ENCODE assay signal across 11 cellular contexts in the genomic region with DNA sequence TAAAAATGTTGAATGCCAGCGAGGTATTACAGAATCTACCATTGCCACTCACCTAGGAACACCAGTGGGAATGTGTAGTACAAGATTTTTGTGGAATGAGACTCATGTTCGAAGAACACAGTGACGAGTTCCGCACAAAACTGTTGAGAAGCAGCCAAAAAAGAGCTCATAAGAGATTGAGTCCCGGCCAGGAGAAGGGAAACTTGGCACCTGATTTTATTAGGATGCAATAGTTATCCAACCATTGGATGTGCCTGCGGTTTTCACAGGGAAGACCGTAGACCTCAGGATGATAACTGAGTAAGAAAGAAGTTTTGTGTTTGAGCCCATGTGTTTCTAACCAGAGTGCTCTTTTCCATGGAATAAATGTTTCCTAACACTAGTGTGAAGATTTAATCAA.
DNase-seq lines count a peak whose midpoint lies in the region; ATAC-seq and TF ChIP-seq lines count a peak whose summit lies in the region.
"Had no signal": no experiment of that assay in that cellular context is flagged by ENCODE, and none has a peak within 500 bp of the region (broad histone marks: within the 10 kb centered on the region; RNA-seq: fewer than 3 reads in every experiment).

No MANE protein-coding gene starts in this region.

- H3K4me3 ChIP-seq in GM23338: no peak overlapping the region

- H3K36me3 Mint-ChIP-seq in GM23338 (ENCODE audit: low read depth) (peaks cover 40% of the 10 kb centered on the region), MCF 10A (ENCODE audit: insufficient read depth, unreplicated experiment) (peaks cover 18% of the 10 kb centered on the region)

- TF ChIP-seq CTCF in GM23338 (conservative IDR thresholded peaks at IDR 0.05; ENCODE audit: low read depth in 2 of 2) (no peak), MCF 10A (IDR thresholded peaks at IDR 0.05; ENCODE audit: unreplicated experiment) (no peak)

- no TSS peak for BruUV-seq in MCF 10A (replicated peaks; lab: Mats Ljungman, UMichigan)

- peaks cover 55% of the 10 kb centered on the region for H4K20me1 ChIP-seq in GM23338 (replicated peaks; ENCODE audit: insufficient read depth)

- POLR2A ChIA-PET in MCF 10A (lab: Yijun Ruan, JAX): interaction anchor here (0.6 to 1.7 kb wide), 8 partner anchors 17 to 129 kb away, joined by 3 to 11 read pairs (median 4); partner anchors contain the start of gene PTPRG

- ATAC-seq in GM23338: no peak
- ATAC-seq in HG03354 (IDR thresholded peaks at IDR 0.05; ENCODE audit: poor library complexity, severe bottlenecking, unreplicated experiment): no peak
- ATAC-seq: activated T-helper 17 cell treated with anti-CD3 and anti-CD28 coated beads, Interleukin-2, amount 50 U/mL, for 72 hours had no signal

- H3K4me1 Mint-ChIP-seq in GM23338 (peaks cover 37% of the 10 kb centered on the region), MCF 10A (ENCODE audit: insufficient read depth, unreplicated experiment) (peaks cover 4% of the 10 kb centered on the region)
- H3K4me1 Mint-ChIP-seq: activated T-helper 17 cell treated with anti-CD3 and anti-CD28 coated beads, Interleukin-2, amount 50 U/mL, for 72 hours had no signal

- no peaks in the 10 kb centered on the region for H3F3A ChIP-seq in GM23338 (replicated peaks; ENCODE audit: low read depth)

- H3K27me3 Mint-ChIP-seq in GM23338 (ENCODE audit: insufficient read depth, low read depth, poor library complexity) (peaks cover 9% of the 10 kb centered on the region), MCF 10A (ENCODE audit: insufficient read depth, unreplicated experiment) (no peaks in the 10 kb centered on the region)
- H3K27me3 Mint-ChIP-seq: activated T-helper 17 cell treated with anti-CD3 and anti-CD28 coated beads, Interleukin-2, amount 50 U/mL, for 72 hours; dendritic cell treated with granulocyte-macrophage colony-stimulating factor and Interleukin-4, amounts not matched to agents 40 ng/mL and 50 ng/mL, for 4 days had no signal

- H3K79me2 ChIP-seq in GM23338 (replicated peaks; ENCODE audit: insufficient read depth): peaks cover 100% of the 10 kb centered on the region

- H3K9me3 Mint-ChIP-seq in GM23338 (peaks cover 4% of the 10 kb centered on the region; the same call in 2 of the 3 replicates), MCF 10A (ENCODE audit: unreplicated experiment) (no peaks in the 10 kb centered on the region)
- H3K9me3 Mint-ChIP-seq: activated T-helper 17 cell treated with anti-CD3 and anti-CD28 coated beads, Interleukin-2, amount 50 U/mL, for 72 hours had no signal

- H3K4me1 ChIP-seq in GM23338 (ENCODE audit: insufficient read depth): peaks cover 30% of the 10 kb centered on the region

- intact Hi-C loops in MCF 10A (cut with micrococcal nuclease): no loop called here

- H3K27me3 ChIP-seq in GM23338 (ENCODE audit: insufficient read depth): no peaks in the 10 kb centered on the region

- DNase-seq in GM23338 (ENCODE audit: low spot score) (no peak), MCF 10A (ENCODE audit: unreplicated experiment) (peak; percentile 77), inferior parietal cortex (ENCODE audit: extremely low spot score) (peak; percentile 20), stromal cell of bone marrow (ENCODE audit: low read depth) (peak; percentile 74), NCI-H2196 treated with DMSO at 0.1 percent for 48 hours (lab: John Stamatoyannopoulos, UW; ENCODE audit: unreplicated experiment) (no peak), germinal center (ENCODE audit: low spot score) (no peak), mesenteric fat pad (ENCODE audit: low spot score) (no peak)
- DNase-seq: NCI-H2081 treated with DMSO at 0.1 percent for 48 hours had no signal

- H3K4me3 Mint-ChIP-seq in GM23338 (no peak overlapping the region), MCF 10A (ENCODE audit: unreplicated experiment) (peak overlapping the region; percentile 15)
- H3K4me3 Mint-ChIP-seq: activated T-helper 17 cell treated with anti-CD3 and anti-CD28 coated beads, Interleukin-2, amount 50 U/mL, for 72 hours; dendritic cell treated with granulocyte-macrophage colony-stimulating factor and Interleukin-4, amounts not matched to agents 40 ng/mL and 50 ng/mL, for 4 days had no signal

- CTCF ChIA-PET in MCF 10A (lab: Yijun Ruan, JAX): interaction anchor here (0.7 to 1.1 kb wide), 4 partner anchors 12 to 63 kb away, joined by 3 to 8 read pairs (median 4); no protein-coding TSS in a partner anchor

- no peak overlapping the region for H3K4me2 ChIP-seq in GM23338

- no peaks in the 10 kb centered on the region for H3K9me2 ChIP-seq in GM23338 (ENCODE audit: insufficient read depth)

- H3K27ac Mint-ChIP-seq in GM23338 (0 out of 2 replicates have a peak overlapping the region, but pooled peaks have one; percentile 43), MCF 10A (ENCODE audit: low read depth, unreplicated experiment) (peak overlapping the region; percentile 14)
- H3K27ac Mint-ChIP-seq: activated T-helper 17 cell treated with anti-CD3 and anti-CD28 coated beads, Interleukin-2, amount 50 U/mL, for 72 hours; dendritic cell treated with granulocyte-macrophage colony-stimulating factor and Interleukin-4, amounts not matched to agents 40 ng/mL and 50 ng/mL, for 4 days had no signal

- no peaks in the 10 kb centered on the region for H3K36me3 ChIP-seq in GM23338 (ENCODE audit: insufficient read depth)

- no peak overlapping the region for H3K27ac ChIP-seq in GM23338 (ENCODE audit: low read depth)

- no peak overlapping the region for H2AFZ ChIP-seq in GM23338

TF ChIP-seq in GM23338, 12 proteins besides CTCF, POLR2A, EP300 and RAD21 (continues in another document):
- TF ChIP-seq REST (IDR thresholded peaks at IDR 0.05; ENCODE audit: unreplicated experiment): no peak
- no peak for TF ChIP-seq NANOG (IDR thresholded peaks at IDR 0.05; ENCODE audit: borderline replicate concordance)
- no peak for TF ChIP-seq EZH2phosphoT487 (IDR thresholded peaks at IDR 0.05; ENCODE audit: unreplicated experiment)
- TF ChIP-seq ETS1 (IDR thresholded peaks at IDR 0.05): no peak
- no peak for TF ChIP-seq STAT1 (IDR thresholded peaks at IDR 0.05; ENCODE audit: unreplicated experiment)
- TF ChIP-seq ZNF331 (CRISPR knock-in tag; IDR thresholded peaks at IDR 0.05; ENCODE audit: low read depth): no peak
- no peak for TF ChIP-seq JUNB (IDR thresholded peaks at IDR 0.05; ENCODE audit: unreplicated experiment)
- TF ChIP-seq ZNF114 (CRISPR knock-in tag; IDR thresholded peaks at IDR 0.05): no peak
- TF ChIP-seq EZH2 (IDR thresholded peaks at IDR 0.05; ENCODE audit: low read depth, unreplicated experiment): no peak
- no peak for TF ChIP-seq CREB1 (CRISPR knock-in tag; IDR thresholded peaks at IDR 0.05; ENCODE audit: low read depth)
- no peak for TF ChIP-seq POLR2AphosphoS5 (IDR thresholded peaks at IDR 0.05; ENCODE audit: low read depth)

Comparison
In these comparisons a context has a peak if more than half of its experiments do, and no peak if none do; other contexts are left out.
1. DNase-seq: peak in MCF 10A (single experiment), inferior parietal cortex (single experiment) and stromal cell of bone marrow (single experiment); none in GM23338 (single experiment), NCI-H2196 treated with DMSO at 0.1 percent for 48 hours (single experiment), germinal center (single experiment) and mesenteric fat pad (single experiment).